ENCODE assay signal across 9 cellular contexts in genomic region chr1:246647113-246647512, GRCh38.
DNase-seq lines count a peak whose midpoint lies in the region; ATAC-seq, FAIRE-seq and TF ChIP-seq lines count a peak whose summit lies in the region.
"Had no signal": no experiment of that assay in that cellular context is flagged by ENCODE, and none has a peak within 500 bp of the region (broad histone marks: within the 10 kb centered on the region; RNA-seq: fewer than 3 reads in every experiment).

No MANE protein-coding gene starts in this region.

- H3K27ac ChIP-seq in gastroesophageal sphincter (peak overlapping the region in 3 of 4 donors; percentile 71 to 76 (median 72)), pancreas (no peak overlapping the region)

- no peak for TF ChIP-seq EP300 in gastroesophageal sphincter (IDR thresholded peaks at IDR 0.05)

- intact Hi-C loops in pancreas (cut with DNase I) = no loop called here

- peak; percentile 70 for DNase-seq in EH (ENCODE audit: low read depth)
- peak; percentile 76 for DNase-seq in RPMI7951 (ENCODE audit: low read depth)
- no peak for DNase-seq in pancreas
- DNase-seq in SHP77 (lab: John Stamatoyannopoulos, UW) = no peak
- no peak for DNase-seq in activated CD4-positive, alpha-beta T cell treated with anti-CD3 and anti-CD28 coated beads for 48 hours
- no peak for DNase-seq in GOT3 (lab: John Stamatoyannopoulos, UW)
- DNase-seq: NCI-H2081 had no signal

- no peaks in the 10 kb centered on the region for H3K27me3 ChIP-seq in gastroesophageal sphincter
- no peaks in the 10 kb centered on the region for H3K27me3 ChIP-seq in pancreas

- peak; percentile 17 to 75 (median 66) for TF ChIP-seq CTCF in gastroesophageal sphincter (IDR thresholded peaks at IDR 0.05)
- TF ChIP-seq CTCF in pancreas (IDR thresholded peaks at IDR 0.05) = no peak

- H3K9me3 ChIP-seq in gastroesophageal sphincter (no peaks in the 10 kb centered on the region), pancreas (no peaks in the 10 kb centered on the region)

- TF ChIP-seq POLR2A in gastroesophageal sphincter (IDR thresholded peaks at IDR 0.05) = no peak

- ATAC-seq in gastroesophageal sphincter (peak; percentile 91), pancreas (peak in 3 of 4 donors; percentile 47 to 67 (median 53)), GM19467 (IDR thresholded peaks at IDR 0.05; ENCODE audit: unreplicated experiment) (no peak)

- peak overlapping the region in 1 of 2 donors; percentile 31 for H3K4me3 ChIP-seq in gastroesophageal sphincter
- H3K4me3 ChIP-seq in pancreas = no peak overlapping the region

- FAIRE-seq in pancreas (lab: Jason Lieb, UNC) = no peak

- H3K36me3 ChIP-seq in gastroesophageal sphincter (peaks cover 0 to 40% of the 10 kb centered on the region in 2 donors), pancreas (peaks cover 0 to 16% (median 0%) of the 10 kb centered on the region in 3 donors)

- peaks cover 0 to 56% (median 6%) of the 10 kb centered on the region in 3 donors for H3K4me1 ChIP-seq in gastroesophageal sphincter
- no peaks in the 10 kb centered on the region for H3K4me1 ChIP-seq in pancreas

- 12 to 16% methylated on average over 3 to 7 of the region's 10 CpGs for WGBS in gastroesophageal sphincter (ENCODE audit: low coverage in 1 of 2), 2 donors
- WGBS in pancreas, 2 donors = 69 to 71% methylated on average over 10 of the region's 10 CpGs

Comparison
In these comparisons a context has a peak if more than half of its experiments do, and no peak if none do; other contexts are left out.
1. DNase-seq: peak in EH (single experiment) and RPMI7951 (single experiment); none in pancreas (0 of 6), SHP77 (0 of 2), activated CD4-positive, alpha-beta T cell treated with anti-CD3 and anti-CD28 coated beads for 48 hours (single experiment) and GOT3 (single experiment).
2. H3K27ac ChIP-seq: peak in gastroesophageal sphincter (3 of 4); none in pancreas (0 of 4).
3. CTCF ChIP-seq: peak in gastroesophageal sphincter (4 of 4); none in pancreas (0 of 4).